9 cellular contexts compared by ENCODE assay signal in genomic region chr1:230641346-230641745, GRCh38. TPM values are rescaled to one million over a fixed set of nuclear protein-coding genes. Genes with fewer than 3 reads are reported as not detected.
DNase-seq lines count a peak whose midpoint lies in the region; ATAC-seq and TF ChIP-seq lines count a peak whose summit lies in the region.
"Had no signal": no experiment of that assay in that cellular context is flagged by ENCODE, and none has a peak within 500 bp of the region (broad histone marks: within the 10 kb centered on the region; RNA-seq: fewer than 3 reads in every experiment).

No MANE protein-coding gene starts in this region.

- H3K4me3 ChIP-seq in NT2/D1 (ENCODE audit: insufficient read length, low read depth) = peak overlapping the region; percentile 88
- H3K4me3 ChIP-seq in choroid plexus epithelial cell (ENCODE audit: low read depth, low read length) = no peak overlapping the region

- peak overlapping the region; percentile 74 for H3K4me3 Mint-ChIP-seq in neural crest cell

- DNase-seq in NT2/D1 (ENCODE audit: low read depth, low spot score) (no peak), choroid plexus epithelial cell (ENCODE audit: low read depth) (peak; percentile 69), neural crest cell (ENCODE audit: low read depth, low spot score) (no peak), DMS53 (lab: John Stamatoyannopoulos, UW) (no peak), NCI-H2196 (lab: John Stamatoyannopoulos, UW; ENCODE audit: unreplicated experiment) (no peak)
- DNase-seq: T-helper 9 cell had no signal

- no peak overlapping the region for H3K27ac Mint-ChIP-seq in neural crest cell (ENCODE audit: unreplicated experiment)

- H3K9me3 ChIP-seq in ES-I3 (ENCODE audit: control insufficient read depth, insufficient read depth, low read length) = no peaks in the 10 kb centered on the region
- no peaks in the 10 kb centered on the region for H3K9me3 ChIP-seq in NT2/D1 (ENCODE audit: insufficient read depth, low read length)

- H3K9ac ChIP-seq in ES-I3 (ENCODE audit: low read depth, low read length) (peak overlapping the region; percentile 85), NT2/D1 (ENCODE audit: insufficient read length, low read depth) (peak overlapping the region; percentile 86)

- ATAC-seq in HG02798 (IDR thresholded peaks at IDR 0.05; ENCODE audit: poor library complexity, unreplicated experiment) (no peak), HG02623 (IDR thresholded peaks at IDR 0.05; ENCODE audit: unreplicated experiment) (no peak)

- H3K4me1 ChIP-seq in ES-I3 (ENCODE audit: insufficient read depth, low read length) (peaks cover 11% of the 10 kb centered on the region; the same call in 1 of the 2 replicates), NT2/D1 (ENCODE audit: insufficient read depth, insufficient read length) (no peaks in the 10 kb centered on the region)

- peaks cover 45% of the 10 kb centered on the region for H3K27me3 Mint-ChIP-seq in neural crest cell (ENCODE audit: low read depth)

- H3K36me3 Mint-ChIP-seq in neural crest cell (ENCODE audit: low read depth) = no peaks in the 10 kb centered on the region

- TF ChIP-seq CTCF in choroid plexus epithelial cell (conservative IDR thresholded peaks at IDR 0.05; ENCODE audit: low read depth, low read length) (no peak), neural crest cell (conservative IDR thresholded peaks at IDR 0.05) (no peak)

- H3K4me1 Mint-ChIP-seq in neural crest cell = peaks cover 33% of the 10 kb centered on the region

- no peaks in the 10 kb centered on the region for H3K27me3 ChIP-seq in NT2/D1 (ENCODE audit: insufficient read depth, insufficient read length)

- H3K36me3 ChIP-seq in ES-I3 (ENCODE audit: insufficient read depth, low read length) (no peaks in the 10 kb centered on the region; the same call in 1 of the 2 replicates), NT2/D1 (ENCODE audit: insufficient read depth, insufficient read length, low read length) (peaks cover 16% of the 10 kb centered on the region)

- no peaks in the 10 kb centered on the region for H3K9me3 Mint-ChIP-seq in neural crest cell

RNA-seq across cellular contexts. Expression of gene COG2, which starts 0.9 kb away (rescaled TPM):
- total RNA-seq in neural crest cell = 38.2 and 40.2 TPM in 2 replicates
